ENCODE assay signal across 23 cellular contexts in genomic region chr9:112041199-112041535, GRCh38.
DNase-seq lines count a peak whose midpoint lies in the region; ATAC-seq and TF ChIP-seq lines count a peak whose summit lies in the region.
"Had no signal": no experiment of that assay in that cellular context is flagged by ENCODE, and none has a peak within 500 bp of the region (broad histone marks: within the 10 kb centered on the region; RNA-seq: fewer than 3 reads in every experiment).

No MANE protein-coding gene starts in this region.

- no peaks in the 10 kb centered on the region for H3K27me3 ChIP-seq in HUES48 (ENCODE audit: control insufficient read depth, insufficient read depth, low read length)
- no peaks in the 10 kb centered on the region for H3K27me3 ChIP-seq in adipocyte (replicated peaks; ENCODE audit: control insufficient read depth, insufficient read depth, low read length)
- no peaks in the 10 kb centered on the region for H3K27me3 ChIP-seq in mesenchymal stem cell (ENCODE audit: control insufficient read depth in 1 of 2, insufficient read depth in 1 of 2, low read length in 2 of 2)
- H3K27me3 ChIP-seq in smooth muscle cell (ENCODE audit: low read depth) = no peaks in the 10 kb centered on the region
- H3K27me3 ChIP-seq: ascending aorta, sigmoid colon, thyroid gland had no signal

- peak overlapping the region; percentile 83 for H4K8ac ChIP-seq in mesenchymal stem cell (ENCODE audit: low read length)

- H3K14ac ChIP-seq in mesenchymal stem cell (ENCODE audit: low read length in 2 of 2) = peak overlapping the region in 1 of 2 experiments; percentile 83

- H3K9ac ChIP-seq in HUES48 (ENCODE audit: low read depth, low read length) = no peak overlapping the region
- H3K9ac ChIP-seq in adipocyte (ENCODE audit: low read length) = peak overlapping the region; percentile 4
- peak overlapping the region; percentile 4 for H3K9ac ChIP-seq in mesenchymal stem cell (ENCODE audit: low read length)
- no peak overlapping the region for H3K9ac ChIP-seq in smooth muscle cell (ENCODE audit: low read depth)

- no peaks in the 10 kb centered on the region for H3K79me2 ChIP-seq in smooth muscle cell (ENCODE audit: low read depth)

- H3K4me3 ChIP-seq in HUES48 (ENCODE audit: low read depth, low read length) (no peak overlapping the region), adipocyte (ENCODE audit: low read length) (no peak overlapping the region), mesenchymal stem cell (ENCODE audit: insufficient read depth in 1 of 2, low read depth in 1 of 2, low read length in 2 of 2) (no peak overlapping the region), smooth muscle cell (no peak overlapping the region)
- H3K4me3 ChIP-seq: ascending aorta, GM12878, sigmoid colon, thyroid gland had no signal

- H3K18ac ChIP-seq in mesenchymal stem cell (ENCODE audit: low read depth in 1 of 2, low read length in 2 of 2) = peak overlapping the region; percentile 79 to 91

- H4K20me1 ChIP-seq in smooth muscle cell (ENCODE audit: low read depth) = no peaks in the 10 kb centered on the region

- TF ChIP-seq CTCF in smooth muscle cell (IDR thresholded peaks at IDR 0.05; ENCODE audit: borderline replicate concordance, insufficient read depth, poor library complexity, severe bottlenecking) = no peak

- H3K79me1 ChIP-seq in mesenchymal stem cell (replicated peaks; ENCODE audit: low read length, poor library complexity, severe bottlenecking) = peaks cover 4% of the 10 kb centered on the region

- peak overlapping the region; percentile 100 for H2BK5ac ChIP-seq in mesenchymal stem cell (ENCODE audit: low read depth, low read length, poor library complexity, severe bottlenecking)

- H3F3A ChIP-seq in smooth muscle cell (ENCODE audit: low read depth) = peaks cover 9% of the 10 kb centered on the region

- H2BK12ac ChIP-seq in mesenchymal stem cell (ENCODE audit: low read length in 2 of 2) = peak overlapping the region; percentile 85 to 90

- peak overlapping the region; percentile 11 for H2BK120ac ChIP-seq in mesenchymal stem cell (ENCODE audit: low read depth, low read length)

- H3K27ac ChIP-seq in HUES48 (ENCODE audit: low read depth, low read length) = peak overlapping the region; percentile 76
- peak overlapping the region; percentile 100 for H3K27ac ChIP-seq in mesenchymal stem cell (ENCODE audit: low read length, poor library complexity, severe bottlenecking)
- H3K27ac ChIP-seq in smooth muscle cell (ENCODE audit: low read depth) = peak overlapping the region; percentile 12
- H3K27ac ChIP-seq: ascending aorta, thyroid gland had no signal

- peak overlapping the region; percentile 95 for H4K91ac ChIP-seq in mesenchymal stem cell (ENCODE audit: low read length)

- no peak for ATAC-seq in GM21786 (IDR thresholded peaks at IDR 0.05; ENCODE audit: unreplicated experiment)
- ATAC-seq: activated CD4-positive, alpha-beta T cell treated with anti-CD3 and anti-CD28 coated beads for 36 hours; GM12878; naive thymus-derived CD8-positive, alpha-beta T cell had no signal

- WGBS in mesenchymal stem cell = 93% methylated on average over 4 of the region's 4 CpGs
- 94% methylated on average over 4 of the region's 4 CpGs for WGBS in smooth muscle cell (ENCODE audit: low lambda C conversion rate)

- DNase-seq in adipocyte (ENCODE audit: low read depth) (no peak), mesenchymal stem cell (no peak), smooth muscle cell (lab: John Stamatoyannopoulos, UW; ENCODE audit: unreplicated experiment) (no peak), cortex of kidney (lab: John Stamatoyannopoulos, UW) (no peak), NCI-H1694 (lab: John Stamatoyannopoulos, UW) (no peak)
- no peak for DNase-seq in stimulated activated CD4-positive, alpha-beta T cell treated with anti-CD3 and anti-CD28 coated beads, Interleukin-15, amount 100 ng/mL, for 24 hours
- DNase-seq: CD8-positive, alpha-beta memory T cell; cerebellar nuclear complex; DMS79; effector CD8-positive, alpha-beta T cell; naive thymus-derived CD8-positive, alpha-beta T cell; NCI-H1092; NCI-H1930; NCI-H82; SIG-M5; stimulated activated CD4-positive, alpha-beta T cell treated with anti-CD3 and anti-CD28 coated beads, Interleukin-2, amount 100 ng/mL, for 24 hours; thyroid gland had no signal

- no peak overlapping the region for H2AFZ ChIP-seq in mesenchymal stem cell (ENCODE audit: low read depth, low read length)
- H2AFZ ChIP-seq in smooth muscle cell (ENCODE audit: low read depth) = no peak overlapping the region

- H2AK5ac ChIP-seq in mesenchymal stem cell (ENCODE audit: low read length, severe bottlenecking) = peak overlapping the region; percentile 100

- H2BK15ac ChIP-seq in mesenchymal stem cell (ENCODE audit: low read depth, poor library complexity, severe bottlenecking) = peak overlapping the region; percentile 19

- peaks cover 26% of the 10 kb centered on the region for H3K4me1 ChIP-seq in HUES48 (ENCODE audit: control insufficient read depth, insufficient read depth, low read length)
- H3K4me1 ChIP-seq in adipocyte (ENCODE audit: control insufficient read depth, insufficient read depth, low read length) = peaks cover 38% of the 10 kb centered on the region
- peaks cover 12% of the 10 kb centered on the region for H3K4me1 ChIP-seq in mesenchymal stem cell (ENCODE audit: control insufficient read depth, insufficient read depth, low read depth, low read length)
- peaks cover 22% of the 10 kb centered on the region for H3K4me1 ChIP-seq in smooth muscle cell (ENCODE audit: low read depth)
- H3K4me1 ChIP-seq: ascending aorta, thyroid gland had no signal

- H3K36me3 ChIP-seq in HUES48 (ENCODE audit: control insufficient read depth, insufficient read depth, low read length) = no peaks in the 10 kb centered on the region
- H3K36me3 ChIP-seq in adipocyte (ENCODE audit: control insufficient read depth, insufficient read depth, low read length, severe bottlenecking) = peaks cover 3% of the 10 kb centered on the region
- peaks cover 0 to 5% of the 10 kb centered on the region in 2 experiments for H3K36me3 ChIP-seq in mesenchymal stem cell (ENCODE audit: control insufficient read depth in 1 of 2, insufficient read depth in 2 of 2, low read depth in 1 of 2, low read length in 2 of 2)
- H3K36me3 ChIP-seq in smooth muscle cell (ENCODE audit: low read depth) = no peaks in the 10 kb centered on the region
- H3K36me3 ChIP-seq: ascending aorta, sigmoid colon, thyroid gland had no signal

- H3K9me3 ChIP-seq in HUES48 (ENCODE audit: control insufficient read depth, insufficient read depth, low read length) = no peaks in the 10 kb centered on the region
- H3K9me3 ChIP-seq in adipocyte (ENCODE audit: control insufficient read depth, low read length) = no peaks in the 10 kb centered on the region
- H3K9me3 ChIP-seq in mesenchymal stem cell (ENCODE audit: control insufficient read depth, low read length) = no peaks in the 10 kb centered on the region
- no peaks in the 10 kb centered on the region for H3K9me3 ChIP-seq in smooth muscle cell (replicated peaks; ENCODE audit: low read depth)
- H3K9me3 ChIP-seq: ascending aorta, sigmoid colon, thyroid gland had no signal

- H3K4ac ChIP-seq in mesenchymal stem cell (ENCODE audit: low read depth in 1 of 2, low read length in 2 of 2) = peak overlapping the region; percentile 47 to 90

- H3K4me2 ChIP-seq in mesenchymal stem cell (ENCODE audit: low read length, poor library complexity, severe bottlenecking) (no peak overlapping the region), smooth muscle cell (no peak overlapping the region)

- peak overlapping the region in 1 of 2 experiments; percentile 64 for H3K23ac ChIP-seq in mesenchymal stem cell (ENCODE audit: low read length in 2 of 2)

Comparison
In these comparisons a context has a peak if more than half of its experiments do, and no peak if none do; other contexts are left out.
1. H3K27ac ChIP-seq: peak in every context shown above with its lines; median percentile 100 in mesenchymal stem cell; 76 in HUES48; 12 in smooth muscle cell.
2. H3K9ac ChIP-seq: peak in adipocyte (single experiment) and mesenchymal stem cell (single experiment); none in HUES48 (single experiment) and smooth muscle cell (single experiment).